In the genomic region with DNA sequence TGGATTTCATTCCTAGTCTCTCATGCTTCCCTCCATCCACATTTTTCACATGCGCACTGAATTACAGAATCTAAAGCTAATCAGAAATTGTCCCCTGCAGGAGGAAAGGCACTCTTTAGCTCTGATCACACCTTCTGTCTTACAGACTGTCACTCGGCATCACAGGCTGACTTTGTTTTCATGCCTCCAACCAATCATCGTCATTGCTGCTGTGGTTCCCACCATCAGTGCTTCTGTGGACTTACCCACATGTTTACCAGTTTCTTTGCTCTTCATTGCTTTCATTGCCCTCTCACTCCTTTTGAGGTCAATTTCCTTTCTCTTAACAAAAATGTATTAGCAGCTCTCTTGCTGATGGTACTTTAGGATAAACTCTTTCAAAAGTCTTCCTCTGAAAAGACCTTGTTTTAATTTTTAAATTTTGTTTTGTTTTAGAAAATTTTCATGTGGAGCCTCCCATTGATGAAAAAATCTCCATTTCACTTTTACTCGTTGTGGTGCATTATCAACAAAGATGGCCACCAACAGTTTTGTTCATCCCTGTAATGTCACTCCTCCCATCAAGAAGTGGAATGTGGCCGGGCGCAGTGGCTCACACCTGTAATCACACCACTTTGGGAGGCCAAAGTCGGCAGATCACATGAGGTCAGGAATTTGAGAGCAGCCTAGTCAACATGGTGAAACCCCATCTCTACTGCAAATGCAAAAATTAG, we compare ENCODE assay signal across 16 cellular contexts. TPM values are rescaled to one million over a fixed set of nuclear protein-coding genes. Genes with fewer than 3 reads are reported as not detected.
DNase-seq lines count a peak whose midpoint lies in the region; ATAC-seq and TF ChIP-seq lines count a peak whose summit lies in the region.
"Had no signal": no experiment of that assay in that cellular context is flagged by ENCODE, and none has a peak within 500 bp of the region (broad histone marks: within the 10 kb centered on the region; RNA-seq: fewer than 3 reads in every experiment).

No MANE protein-coding gene starts in this region.

- no peaks in the 10 kb centered on the region for H3K36me3 ChIP-seq in CD4-positive, alpha-beta memory T cell (ENCODE audit: insufficient read depth, low read length)
- no peaks in the 10 kb centered on the region for H3K36me3 ChIP-seq in mucosa of descending colon (ENCODE audit: low read depth)
- H3K36me3 ChIP-seq: BLaER1 had no signal

- H3K27ac Mint-ChIP-seq in CD4-positive, alpha-beta memory T cell: peak overlapping the region; percentile 83 to 99 (median 98)
- H3K27ac Mint-ChIP-seq: nephron; stimulated activated memory B cell treated with anti-CD40 and anti-IgM and Interleukin-4, amounts not matched to agents 10 μg/mL and 1 μg/mL and 100 μg/mL, for 72 hours had no signal

- H3K27me3 Mint-ChIP-seq in CD4-positive, alpha-beta memory T cell: no peaks in the 10 kb centered on the region
- H3K27me3 Mint-ChIP-seq: stimulated activated memory B cell treated with anti-CD40 and anti-IgM and Interleukin-4, amounts not matched to agents 10 μg/mL and 1 μg/mL and 100 μg/mL, for 72 hours had no signal

- CTCF ChIA-PET in CD4-positive, alpha-beta memory T cell (lab: Charles Lee; ENCODE audit: partially characterized antibody): interaction anchor here (0.6 to 3.1 kb wide), 4 partner anchors 10 to 91 kb away, joined by 3 to 22 read pairs (median 5); partner anchors contain the start of gene DDX6

- peaks cover 0 to 3% of the 10 kb centered on the region in 2 donors for H3K36me3 Mint-ChIP-seq in CD4-positive, alpha-beta memory T cell
- H3K36me3 Mint-ChIP-seq: stimulated activated memory B cell treated with anti-CD40 and anti-IgM and Interleukin-4, amounts not matched to agents 10 μg/mL and 1 μg/mL and 100 μg/mL, for 72 hours had no signal

- H3K4me1 Mint-ChIP-seq in CD4-positive, alpha-beta memory T cell: peaks cover 33 to 73% (median 49%) of the 10 kb centered on the region in 4 donors
- H3K4me1 Mint-ChIP-seq: nephron had no signal

- peaks cover 0 to 8% (median 4%) of the 10 kb centered on the region in 8 donors for H3K9me3 Mint-ChIP-seq in CD4-positive, alpha-beta memory T cell

- peak overlapping the region in 7 of 8 donors; percentile 51 to 86 (median 73) for H3K4me3 Mint-ChIP-seq in CD4-positive, alpha-beta memory T cell
- H3K4me3 Mint-ChIP-seq: nephron; stimulated activated memory B cell treated with anti-CD40 and anti-IgM and Interleukin-4, amounts not matched to agents 10 μg/mL and 1 μg/mL and 100 μg/mL, for 72 hours had no signal

- ATAC-seq in mucosa of descending colon: peak; percentile 79
- ATAC-seq: foreskin keratinocyte, Panc1 had no signal

- H3K27me3 ChIP-seq in CD4-positive, alpha-beta memory T cell (ENCODE audit: insufficient read depth, low read length): no peaks in the 10 kb centered on the region
- H3K27me3 ChIP-seq: BLaER1, foreskin keratinocyte had no signal

- POLR2A ChIA-PET in CD4-positive, alpha-beta memory T cell (lab: Charles Lee; ENCODE audit: partially characterized antibody): interaction anchor here (0.8 to 8.0 kb wide), 14 partner anchors 8 to 298 kb away, joined by 3 to 98 read pairs (median 5); partner anchors contain the start of genes BCL9L, CENATAC and DDX6

- peak; percentile 82 to 89 (median 86) for DNase-seq in CD4-positive, alpha-beta memory T cell
- DNase-seq in T-helper 1 cell: peak in 4 of 5 donors; percentile 45 to 70 (median 52)
- peak; percentile 38 for DNase-seq in activated T-helper 1 cell treated with Interleukin-2 at 50 U/mL for 16 hours (ENCODE audit: low read depth)
- DNase-seq in mucosa of descending colon: peak in 1 of 3 donors; percentile 27
- DNase-seq in DMS 273 treated with DMSO at 0.1 percent for 48 hours (lab: John Stamatoyannopoulos, UW): no peak
- DNase-seq in NCI-H2107 (lab: John Stamatoyannopoulos, UW): no peak
- DNase-seq in cardiac septum (ENCODE audit: low spot score): no peak
- DNase-seq in UCSD-AML1 (lab: John Stamatoyannopoulos, UW; ENCODE audit: unreplicated experiment): no peak
- DNase-seq: anterior cingulate cortex, foreskin keratinocyte, GF-D8 had no signal

- TF ChIP-seq CTCF in mucosa of descending colon (IDR thresholded peaks at IDR 0.05): no peak

- no peak overlapping the region for H3K4me3 ChIP-seq in CD4-positive, alpha-beta memory T cell (ENCODE audit: low read length in 2 of 2)
- no peak overlapping the region for H3K4me3 ChIP-seq in mucosa of descending colon
- H3K4me3 ChIP-seq: BLaER1 had no signal

- peaks cover 83% of the 10 kb centered on the region for H3K4me1 ChIP-seq in CD4-positive, alpha-beta memory T cell (ENCODE audit: insufficient read depth, low read length)
- H3K4me1 ChIP-seq in mucosa of descending colon (ENCODE audit: low read depth): no peaks in the 10 kb centered on the region
- H3K4me1 ChIP-seq: foreskin keratinocyte had no signal

- intact Hi-C loops in CD4-positive, alpha-beta memory T cell (cut with micrococcal nuclease): loop anchor here (1.0 kb wide), 1 partner anchor 9 kb away; no protein-coding TSS in a partner anchor
- intact Hi-C loops in mucosa of descending colon (cut with DNase I, micrococcal nuclease): loop anchor here in 1 of 2 donors (10.0 kb wide), 1 partner anchor 255 kb away; the partner anchor contains the start of gene UPK2
- intact Hi-C loops in cardiac septum (cut with DNase I): no loop called here

- no peaks in the 10 kb centered on the region for H3K9me3 ChIP-seq in CD4-positive, alpha-beta memory T cell (ENCODE audit: control insufficient read depth in 1 of 2, low read length in 2 of 2)
- H3K9me3 ChIP-seq in mucosa of descending colon: no peaks in the 10 kb centered on the region

- peak overlapping the region; percentile 40 for H3K27ac ChIP-seq in CD4-positive, alpha-beta memory T cell (ENCODE audit: low read depth, low read length)
- H3K27ac ChIP-seq: BLaER1, foreskin keratinocyte had no signal

RNA-seq across cellular contexts. Expression of gene TREH, which starts 20.2 kb away (rescaled TPM):
- not detected for total RNA-seq in CD4-positive, alpha-beta memory T cell
- not detected for polyA plus RNA-seq in CD4-positive, alpha-beta memory T cell
- total RNA-seq in mucosa of descending colon (1 to 10 TPM; 1.1 to 3.9 (median 2.2) TPM), cardiac septum (not detected)
- total RNA-seq: foreskin keratinocyte had no signal
- polyA plus RNA-seq: keratinocyte had no signal

Comparison
In these comparisons a context has a peak if more than half of its experiments do, and no peak if none do; other contexts are left out.
1. DNase-seq: peak in CD4-positive, alpha-beta memory T cell (5 of 5), T-helper 1 cell (4 of 5) and activated T-helper 1 cell treated with Interleukin-2 at 50 U/mL for 16 hours (single experiment); none in DMS 273 treated with DMSO at 0.1 percent for 48 hours (single experiment), NCI-H2107 (single experiment), cardiac septum (single experiment) and UCSD-AML1 (single experiment).